In the genomic region with DNA sequence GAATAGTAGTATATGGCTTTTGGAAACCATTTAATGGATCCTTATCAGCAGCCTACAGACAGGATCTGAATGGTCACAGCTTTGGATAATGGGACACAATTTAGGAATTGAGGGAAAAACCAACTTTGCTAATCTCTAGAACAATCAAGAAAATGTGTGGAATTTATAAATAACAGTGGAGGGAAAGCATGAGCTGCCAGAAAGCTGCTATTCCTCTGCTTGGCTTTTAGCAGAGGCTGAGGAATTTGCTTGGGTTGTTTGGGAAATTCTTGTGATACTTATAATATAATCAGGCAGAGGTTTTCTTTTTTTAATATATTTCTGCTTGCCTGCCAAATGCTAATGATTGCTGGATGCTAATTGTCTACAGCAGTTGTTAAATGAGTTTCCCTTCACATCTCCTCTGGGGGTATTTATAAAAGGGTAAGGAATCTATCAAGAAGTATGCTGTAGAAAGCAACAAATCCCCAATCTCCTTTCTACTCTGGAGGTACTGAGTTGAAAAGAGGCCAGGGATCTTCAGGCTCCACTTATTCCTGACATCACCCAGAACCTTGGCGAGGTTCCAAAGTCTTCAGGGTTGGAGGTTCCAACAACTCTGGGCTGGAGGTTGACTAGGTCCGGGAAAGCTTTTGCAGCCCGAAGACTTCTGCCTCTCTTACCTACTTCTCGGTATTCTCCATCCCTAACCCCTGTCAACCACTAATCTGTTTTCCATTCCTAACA, we compare ENCODE assay signal across 14 cellular contexts.
A peak's percentile ranks its signal among the peaks of the same experiment; 100 is the strongest.
DNase-seq lines count a peak whose midpoint lies in the region; ATAC-seq, FAIRE-seq and TF ChIP-seq lines count a peak whose summit lies in the region.
"Had no signal": no experiment of that assay in that cellular context is flagged by ENCODE, and none has a peak within 500 bp of the region (broad histone marks: within the 10 kb centered on the region; RNA-seq: fewer than 3 reads in every experiment).

No MANE protein-coding gene starts in this region.

- H3K27ac ChIP-seq in fibroblast of lung (ENCODE audit: insufficient read depth, low read length), result no peak overlapping the region
- peak overlapping the region in 3 of 4 donors; percentile 17 to 64 (median 30) for H3K27ac ChIP-seq in sigmoid colon
- H3K27ac ChIP-seq: upper lobe of left lung, VCaP had no signal

- intact Hi-C loops in sigmoid colon (cut with DNase I), result no loop called here

- no peak for TF ChIP-seq EP300 in sigmoid colon (IDR thresholded peaks at IDR 0.05)

- no peak overlapping the region for H2AFZ ChIP-seq in fibroblast of lung (ENCODE audit: low read length)

- no peaks in the 10 kb centered on the region for H4K20me1 ChIP-seq in fibroblast of lung (ENCODE audit: control insufficient read depth, extremely low read depth, insufficient read depth, low read length)

- 82 to 83% methylated on average over 4 of the region's 4 CpGs for WGBS in sigmoid colon, 2 donors

- H3K4me2 ChIP-seq in fibroblast of lung (ENCODE audit: extremely low read depth, insufficient read depth, low read length), result no peak overlapping the region

- ATAC-seq in GM21515 (IDR thresholded peaks at IDR 0.05; ENCODE audit: unreplicated experiment), result no peak
- ATAC-seq: Panc1 had no signal

- TF ChIP-seq POLR2A in sigmoid colon (IDR thresholded peaks at IDR 0.05) (no peak), GM12891 (IDR thresholded peaks at IDR 0.05; ENCODE audit: low read depth, low read length) (no peak)

- H3K36me3 ChIP-seq in fibroblast of lung (ENCODE audit: control insufficient read depth, insufficient read depth, low read length) (no peaks in the 10 kb centered on the region), sigmoid colon (no peaks in the 10 kb centered on the region)
- H3K36me3 ChIP-seq: upper lobe of left lung had no signal

- FAIRE-seq in GM12891 (lab: Jason Lieb, UNC), result no peak

- peak; percentile 3 for DNase-seq in ELR (ENCODE audit: low read depth)
- peak; percentile 63 for DNase-seq in NCI-H69 (lab: John Stamatoyannopoulos, UW)
- DNase-seq in fibroblast of lung (ENCODE audit: low read depth in 2 of 2), result peak; percentile 18 to 74
- DNase-seq in sigmoid colon, result peak; percentile 66
- no peak for DNase-seq in GM12891 (ENCODE audit: insufficient read length, low spot score)
- DNase-seq in amniotic stem cell (lab: John Stamatoyannopoulos, UW), result no peak
- no peak for DNase-seq in SW480 (ENCODE audit: low spot score)
- DNase-seq: activated T-cell treated with anti-CD3 and anti-CD28 coated beads, Interleukin-2, amount 50 U/mL, for 1 hour; Calu3; NCI-H2029; upper lobe of left lung had no signal

- H3K4me3 ChIP-seq in fibroblast of lung (replicated peaks in 1 of 4; ENCODE audit: control extremely low read depth in 1 of 4, insufficient read depth in 1 of 4, low read depth in 3 of 4, low read length in 4 of 4), result no peak overlapping the region
- H3K4me3 ChIP-seq in sigmoid colon, result no peak overlapping the region
- H3K4me3 ChIP-seq: upper lobe of left lung had no signal

- no peaks in the 10 kb centered on the region for H3K9me3 ChIP-seq in fibroblast of lung (ENCODE audit: control insufficient read depth, insufficient read depth, low read depth, low read length)
- no peaks in the 10 kb centered on the region for H3K9me3 ChIP-seq in sigmoid colon
- H3K9me3 ChIP-seq: upper lobe of left lung had no signal

- no peak overlapping the region for H3K9ac ChIP-seq in fibroblast of lung (ENCODE audit: insufficient read depth, low read length)

- no peaks in the 10 kb centered on the region for H3K79me2 ChIP-seq in fibroblast of lung (ENCODE audit: control insufficient read depth, insufficient read depth, low read length)

- H3K4me1 ChIP-seq in fibroblast of lung (ENCODE audit: control insufficient read depth, extremely low read depth, insufficient read depth, low read length) (no peaks in the 10 kb centered on the region), sigmoid colon (peaks cover 0 to 30% (median 21%) of the 10 kb centered on the region in 4 donors)
- H3K4me1 ChIP-seq: upper lobe of left lung had no signal

- H3K27me3 ChIP-seq in fibroblast of lung (ENCODE audit: control insufficient read depth, insufficient read depth, low read length) (no peaks in the 10 kb centered on the region), sigmoid colon (no peaks in the 10 kb centered on the region)
- H3K27me3 ChIP-seq: upper lobe of left lung had no signal

- no peak for TF ChIP-seq CTCF in fibroblast of lung (conservative IDR thresholded peaks at IDR 0.05 in 1 of 2, IDR thresholded peaks at IDR 0.05 in 1 of 2; ENCODE audit: low read depth in 1 of 2, low read length in 2 of 2)
- no peak for TF ChIP-seq CTCF in sigmoid colon (IDR thresholded peaks at IDR 0.05)

TF ChIP-seq in GM12891, 5 proteins besides CTCF, POLR2A, EP300 and RAD21:
- TF ChIP-seq POLR2AphosphoS5 (IDR thresholded peaks at IDR 0.05; ENCODE audit: low read depth, low read length), result no peak
- TF ChIP-seq POU2F2 (IDR thresholded peaks at IDR 0.05; ENCODE audit: low read depth, low read length), result no peak
- TF ChIP-seq PAX5 (IDR thresholded peaks at IDR 0.05; ENCODE audit: insufficient read depth, low read length, severe bottlenecking), result no peak
- TF ChIP-seq SPI1 (IDR thresholded peaks at IDR 0.05; ENCODE audit: low read depth, low read length), result no peak
- TF ChIP-seq TAF1 (IDR thresholded peaks at IDR 0.05; ENCODE audit: low read depth, low read length), result no peak

Comparison
In these comparisons a context has a peak if more than half of its experiments do, and no peak if none do; other contexts are left out.
1. DNase-seq: peak in ELR (single experiment), NCI-H69 (single experiment), fibroblast of lung (2 of 2) and sigmoid colon (single experiment); none in GM12891 (single experiment), amniotic stem cell (single experiment) and SW480 (single experiment).